In the genomic region with DNA sequence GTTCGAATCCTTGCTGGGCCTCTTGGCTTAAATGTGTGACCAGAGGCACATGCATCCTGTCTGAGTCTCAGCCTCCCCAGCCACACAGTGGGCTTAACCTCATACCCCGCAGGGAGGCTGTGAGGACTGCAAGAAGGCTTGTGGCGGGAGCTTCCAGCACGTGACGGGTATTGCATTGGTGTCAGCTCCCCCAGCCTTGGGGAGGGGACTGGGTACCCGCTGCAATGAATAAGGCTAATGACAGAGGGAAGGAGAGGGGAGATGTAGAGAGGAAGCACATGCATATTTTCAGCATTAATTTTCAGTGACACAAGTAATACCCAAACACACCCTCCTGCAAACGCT, we compare ENCODE assay signal across 1 cellular context.
TF ChIP-seq lines count a peak whose summit lies in the region.

No MANE protein-coding gene starts in this region.

TF ChIP-seq in IMR-90, 13 proteins besides CTCF, POLR2A, EP300 and RAD21:
- TF ChIP-seq FOS (IDR thresholded peaks at IDR 0.05; ENCODE audit: low read depth, low read length) (no peak), NFE2L2 (IDR thresholded peaks at IDR 0.05; ENCODE audit: low read depth, low read length) (no peak), MXI1 (IDR thresholded peaks at IDR 0.05; ENCODE audit: borderline replicate concordance, low read depth, low read length) (no peak), MAFK (IDR thresholded peaks at IDR 0.05; ENCODE audit: low read depth, low read length) (no peak), MAZ (IDR thresholded peaks at IDR 0.05; ENCODE audit: borderline replicate concordance, low read depth, low read length) (no peak), SMC3 (IDR thresholded peaks at IDR 0.05; ENCODE audit: low read depth, low read length) (no peak), RFX5 (IDR thresholded peaks at IDR 0.05; ENCODE audit: low read depth, low read length) (no peak), CHD1 (IDR thresholded peaks at IDR 0.05; ENCODE audit: low read depth, low read length) (no peak), RCOR1 (IDR thresholded peaks at IDR 0.05; ENCODE audit: insufficient replicate concordance, low read length) (no peak), CEBPB (IDR thresholded peaks at IDR 0.05; ENCODE audit: low read depth, low read length) (no peak), BHLHE40 (IDR thresholded peaks at IDR 0.05; ENCODE audit: low read depth, low read length) (no peak)
- TF ChIP-seq, protein P1, sequence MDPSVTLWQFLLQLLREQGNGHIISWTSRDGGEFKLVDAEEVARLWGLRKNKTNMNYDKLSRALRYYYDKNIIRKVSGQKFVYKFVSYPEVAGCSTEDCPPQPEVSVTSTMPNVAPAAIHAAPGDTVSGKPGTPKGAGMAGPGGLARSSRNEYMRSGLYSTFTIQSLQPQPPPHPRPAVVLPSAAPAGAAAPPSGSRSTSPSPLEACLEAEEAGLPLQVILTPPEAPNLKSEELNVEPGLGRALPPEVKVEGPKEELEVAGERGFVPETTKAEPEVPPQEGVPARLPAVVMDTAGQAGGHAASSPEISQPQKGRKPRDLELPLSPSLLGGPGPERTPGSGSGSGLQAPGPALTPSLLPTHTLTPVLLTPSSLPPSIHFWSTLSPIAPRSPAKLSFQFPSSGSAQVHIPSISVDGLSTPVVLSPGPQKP (IDR thresholded peaks at IDR 0.05; ENCODE audit: borderline replicate concordance, low read depth, low read length) = no peak
- TF ChIP-seq, protein P2, sequence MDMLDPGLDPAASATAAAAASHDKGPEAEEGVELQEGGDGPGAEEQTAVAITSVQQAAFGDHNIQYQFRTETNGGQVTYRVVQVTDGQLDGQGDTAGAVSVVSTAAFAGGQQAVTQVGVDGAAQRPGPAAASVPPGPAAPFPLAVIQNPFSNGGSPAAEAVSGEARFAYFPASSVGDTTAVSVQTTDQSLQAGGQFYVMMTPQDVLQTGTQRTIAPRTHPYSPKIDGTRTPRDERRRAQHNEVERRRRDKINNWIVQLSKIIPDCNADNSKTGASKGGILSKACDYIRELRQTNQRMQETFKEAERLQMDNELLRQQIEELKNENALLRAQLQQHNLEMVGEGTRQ (IDR thresholded peaks at IDR 0.05; ENCODE audit: low read depth, low read length) = no peak
TF ChIP-seq in IMR-90: peak in this region for 0.
